13 cellular contexts compared by ENCODE assay signal in genomic region chr17:82018152-82019041, GRCh38. TPM values are rescaled to one million over a fixed set of nuclear protein-coding genes. Genes with fewer than 3 reads are reported as not detected.
DNase-seq lines count a peak whose midpoint lies in the region; ATAC-seq and TF ChIP-seq lines count a peak whose summit lies in the region.
"Had no signal": no experiment of that assay in that cellular context is flagged by ENCODE, and none has a peak within 500 bp of the region (broad histone marks: within the 10 kb centered on the region; RNA-seq: fewer than 3 reads in every experiment).

No MANE protein-coding gene starts in this region.

- H3K27me3 ChIP-seq in IMR-90 (ENCODE audit: control insufficient read depth, insufficient read depth, low read length), result no peaks in the 10 kb centered on the region
- H3K27me3 ChIP-seq in mesenchymal stem cell (ENCODE audit: control insufficient read depth in 1 of 2, insufficient read depth in 1 of 2, low read length in 2 of 2), result no peaks in the 10 kb centered on the region
- H3K27me3 ChIP-seq: ascending aorta, dorsolateral prefrontal cortex had no signal

- no peak for TF ChIP-seq CTCF in IMR-90 (conservative IDR thresholded peaks at IDR 0.05; ENCODE audit: low read depth, low read length)

- dilution Hi-C loops in IMR-90 (cut with HindIII; ENCODE audit: low sequenced_read_pairs, unreplicated experiment), result no loop called here

- no peak overlapping the region for H4K5ac ChIP-seq in IMR-90 (ENCODE audit: low read depth, low read length)

- no peak overlapping the region for H2BK20ac ChIP-seq in IMR-90 (ENCODE audit: low read depth, low read length)

- no peak overlapping the region for H3K4me3 ChIP-seq in IMR-90 (ENCODE audit: insufficient read depth, low read depth, low read length)
- no peak overlapping the region for H3K4me3 ChIP-seq in mesenchymal stem cell (ENCODE audit: insufficient read depth in 1 of 2, low read depth in 1 of 2, low read length in 2 of 2)
- H3K4me3 ChIP-seq: ascending aorta, dorsolateral prefrontal cortex had no signal

- peaks cover 6 to 32% of the 10 kb centered on the region in 2 experiments for H3K79me1 ChIP-seq in IMR-90 (ENCODE audit: low read depth in 1 of 2, low read length in 2 of 2)
- H3K79me1 ChIP-seq in mesenchymal stem cell (replicated peaks; ENCODE audit: low read length, poor library complexity, severe bottlenecking), result peaks cover 18% of the 10 kb centered on the region

- H3K27ac ChIP-seq in IMR-90 (ENCODE audit: insufficient read depth, low read length), result no peak overlapping the region
- H3K27ac ChIP-seq in mesenchymal stem cell (ENCODE audit: low read length, poor library complexity, severe bottlenecking), result no peak overlapping the region
- H3K27ac ChIP-seq: ascending aorta, dorsolateral prefrontal cortex had no signal

- H3K36me3 ChIP-seq in IMR-90 (ENCODE audit: control insufficient read depth, insufficient read depth, low read length), result peaks cover 6% of the 10 kb centered on the region; the same call in 1 of the 2 replicates
- H3K36me3 ChIP-seq in mesenchymal stem cell (ENCODE audit: control insufficient read depth in 1 of 2, insufficient read depth in 2 of 2, low read depth in 1 of 2, low read length in 2 of 2), result peaks cover 15 to 59% of the 10 kb centered on the region in 2 experiments

- POLR2A ChIA-PET in IMR-90 (lab: Charles Lee; ENCODE audit: unreplicated experiment), result no interaction called here

- DNase-seq in IMR-90, result no peak
- DNase-seq in NCI-H345 (lab: John Stamatoyannopoulos, UW), result peak; percentile 64
- no peak for DNase-seq in mesenchymal stem cell
- no peak for DNase-seq in ACHN
- no peak for DNase-seq in activated CD4-positive, alpha-beta T cell treated with anti-CD3 and anti-CD28 coated beads, Interleukin-2, amount 50 U/mL, for 1 hour
- DNase-seq: activated T-cell treated with anti-CD3 and anti-CD28 coated beads, Interleukin-2, amount 50 U/mL, for 1 hour; Caco-2; dorsolateral prefrontal cortex; midbrain; NCI-H1092 treated with DMSO at 0.1 percent for 48 hours; posterior cingulate gyrus had no signal

- H3K9me3 ChIP-seq in IMR-90 (ENCODE audit: control insufficient read depth, insufficient read depth, low read length) (no peaks in the 10 kb centered on the region), mesenchymal stem cell (ENCODE audit: control insufficient read depth, low read length) (no peaks in the 10 kb centered on the region)
- H3K9me3 ChIP-seq: ascending aorta, Caco-2 had no signal

- no peak overlapping the region for H2BK5ac ChIP-seq in IMR-90 (ENCODE audit: low read depth, low read length, poor library complexity, severe bottlenecking)
- H2BK5ac ChIP-seq in mesenchymal stem cell (ENCODE audit: low read depth, low read length, poor library complexity, severe bottlenecking), result no peak overlapping the region

- H2AFZ ChIP-seq in IMR-90 (replicated peaks; ENCODE audit: low read length, poor library complexity) (peak overlapping the region; percentile 21), mesenchymal stem cell (ENCODE audit: low read depth, low read length) (no peak overlapping the region)

- intact Hi-C loops in IMR-90 (cut with micrococcal nuclease), result no loop called here

- in situ Hi-C loops in IMR-90 (cut with MboI; ENCODE audit: low sequenced_read_pairs) (loop anchor here (5.0 kb wide), 1 partner anchor 51 kb away; no protein-coding TSS in a partner anchor), ACHN (cut with HindIII; ENCODE audit: low pct_ligation_motif_present, low pct_unique_long_range_greater_than_20kb, low sequenced_read_pairs) (no loop called here)

- H2BK15ac ChIP-seq in IMR-90 (ENCODE audit: low read depth, low read length) (no peak overlapping the region), mesenchymal stem cell (ENCODE audit: low read depth, poor library complexity, severe bottlenecking) (no peak overlapping the region)

- H3K9me1 ChIP-seq in IMR-90 (ENCODE audit: insufficient read depth, low read length), result no peaks in the 10 kb centered on the region

- no peak overlapping the region for H4K91ac ChIP-seq in IMR-90 (ENCODE audit: insufficient read depth, low read depth, low read length)
- H4K91ac ChIP-seq in mesenchymal stem cell (ENCODE audit: low read length), result peak overlapping the region; percentile 40

- H3K18ac ChIP-seq in IMR-90 (ENCODE audit: low read depth, low read length) (no peak overlapping the region), mesenchymal stem cell (ENCODE audit: low read depth in 1 of 2, low read length in 2 of 2) (no peak overlapping the region)

- H4K8ac ChIP-seq in IMR-90 (ENCODE audit: low read depth in 2 of 2, low read length in 2 of 2) (no peak overlapping the region), mesenchymal stem cell (ENCODE audit: low read length) (no peak overlapping the region)

- H3K23ac ChIP-seq in IMR-90 (ENCODE audit: low read depth, low read length) (no peak overlapping the region), mesenchymal stem cell (ENCODE audit: low read length in 2 of 2) (no peak overlapping the region)

- no peak overlapping the region for H2BK12ac ChIP-seq in mesenchymal stem cell (ENCODE audit: low read length in 2 of 2)

- no peak overlapping the region for H3K14ac ChIP-seq in IMR-90 (replicated peaks; ENCODE audit: low read depth, low read length)
- H3K14ac ChIP-seq in mesenchymal stem cell (ENCODE audit: low read length in 2 of 2), result no peak overlapping the region

- BruUV-seq in IMR-90 (replicated peaks; lab: Mats Ljungman, UMichigan), result no TSS peak

- H3K9ac ChIP-seq in IMR-90 (ENCODE audit: low read depth, low read length) (no peak overlapping the region), mesenchymal stem cell (ENCODE audit: low read length) (no peak overlapping the region)

- no peak overlapping the region for H3K4me2 ChIP-seq in IMR-90 (ENCODE audit: low read depth, low read length)
- no peak overlapping the region for H3K4me2 ChIP-seq in mesenchymal stem cell (ENCODE audit: low read length, poor library complexity, severe bottlenecking)

- TF ChIP-seq RAD21 in IMR-90 (IDR thresholded peaks at IDR 0.05; ENCODE audit: low read length), result no peak

- H2AK5ac ChIP-seq in IMR-90 (ENCODE audit: low read depth, low read length) (no peak overlapping the region; the same call in 1 of the 2 replicates), mesenchymal stem cell (ENCODE audit: low read length, severe bottlenecking) (no peak overlapping the region)

- ATAC-seq in IMR-90 (ENCODE audit: low read depth), result no peak
- ATAC-seq: activated CD4-positive, CD25-positive, alpha-beta regulatory T cell treated with anti-CD3 and anti-CD28 coated beads, Interleukin-2, amount 50 U/mL, for 24 hours had no signal

- peaks cover 8% of the 10 kb centered on the region for H3K4me1 ChIP-seq in IMR-90 (ENCODE audit: control insufficient read depth, insufficient read depth, low read length)
- peaks cover 27% of the 10 kb centered on the region for H3K4me1 ChIP-seq in mesenchymal stem cell (ENCODE audit: control insufficient read depth, insufficient read depth, low read depth, low read length)

- CTCF ChIA-PET in IMR-90 (lab: Yijun Ruan, JAX), result interaction anchor here (3.6 kb wide), 1 partner anchor 59 kb away, joined by 17 read pairs; no protein-coding TSS in a partner anchor

- H2BK120ac ChIP-seq in IMR-90 (ENCODE audit: low read depth, low read length) (no peak overlapping the region), mesenchymal stem cell (ENCODE audit: low read depth, low read length) (no peak overlapping the region)

- 72% methylated on average over 5 of the region's 20 CpGs; no CpG with 5 or more reads in 1 of the 2 experiments for WGBS in IMR-90 (ENCODE audit: extremely low coverage in 2 of 2, insufficient read length in 1 of 2), 2 experiments
- 89% methylated on average over 20 of the region's 20 CpGs for WGBS in mesenchymal stem cell

- no peak overlapping the region for H3K56ac ChIP-seq in IMR-90 (ENCODE audit: extremely low read depth, insufficient read depth, low read length)

- H2AK9ac ChIP-seq in IMR-90 (replicated peaks; ENCODE audit: low read depth, low read length, poor library complexity), result peak overlapping the region; percentile 15

- H3K4ac ChIP-seq in IMR-90 (ENCODE audit: low read depth, low read length) (no peak overlapping the region), mesenchymal stem cell (ENCODE audit: low read depth in 1 of 2, low read length in 2 of 2) (no peak overlapping the region)

- peaks cover 24% of the 10 kb centered on the region for H4K20me1 ChIP-seq in IMR-90 (ENCODE audit: insufficient read depth, low read length)

- no peak for TF ChIP-seq POLR2A in IMR-90 (IDR thresholded peaks at IDR 0.05; ENCODE audit: low read depth, low read length)

TF ChIP-seq in IMR-90, 13 proteins besides CTCF, POLR2A, EP300 and RAD21 (continues in another document):
- TF ChIP-seq MAZ (IDR thresholded peaks at IDR 0.05; ENCODE audit: borderline replicate concordance, low read depth, low read length), result no peak

RNA-seq across cellular contexts. Expression of gene CENPX, which starts 4.3 kb away (rescaled TPM):
- total RNA-seq in IMR-90 (2012; rRNA removed), result 44.8 and 45.3 TPM in 2 replicates
- polyA plus RNA-seq in IMR-90 (2012; rRNA removed), result 86.8 and 100 TPM in 2 replicates
- 102 and 133 TPM in 2 replicates for polyA plus RNA-seq in IMR-90 (2012; cell fraction: cytosol; rRNA removed)
- polyA plus RNA-seq in IMR-90 (2012; cell fraction: nucleus; rRNA removed; ENCODE audit: low replicate concordance), result 82.2 and 166 TPM in 2 replicates
- 26.5 TPM for polyA plus RNA-seq in mesenchymal stem cell (2013, experiment 1 of 2)
- polyA plus RNA-seq in mesenchymal stem cell (2013, experiment 2 of 2), result 26.0 TPM

RNA-seq across cellular contexts. Expression of gene LRRC45, which starts 4.7 kb away (rescaled TPM):
- total RNA-seq in IMR-90 (2012; rRNA removed), result 7.2 and 7.8 TPM in 2 replicates
- polyA plus RNA-seq in IMR-90 (2012; rRNA removed), result 10.2 and 10.9 TPM in 2 replicates
- 6.8 and 8.0 TPM in 2 replicates for polyA plus RNA-seq in IMR-90 (2012; cell fraction: cytosol; rRNA removed)
- 46.7 and 84.8 TPM in 2 replicates for polyA plus RNA-seq in IMR-90 (2012; cell fraction: nucleus; rRNA removed; ENCODE audit: low replicate concordance)
- polyA plus RNA-seq in mesenchymal stem cell (2013, experiment 1 of 2), result 4.8 TPM
- polyA plus RNA-seq in mesenchymal stem cell (2013, experiment 2 of 2), result 5.2 TPM

RNA-seq across cellular contexts. Expression of gene RAC3, which starts 13.1 kb away (rescaled TPM):
- 5.7 and 7.2 TPM in 2 replicates for total RNA-seq in IMR-90 (2012; rRNA removed)
- polyA plus RNA-seq in IMR-90 (2012; rRNA removed), result 23.4 and 32.0 TPM in 2 replicates
- polyA plus RNA-seq in IMR-90 (2012; cell fraction: cytosol; rRNA removed), result 34.9 and 48.2 TPM in 2 replicates
- polyA plus RNA-seq in IMR-90 (2012; cell fraction: nucleus; rRNA removed; ENCODE audit: low replicate concordance), result 20.2 and 75.8 TPM in 2 replicates
- polyA plus RNA-seq in mesenchymal stem cell (2013, experiment 1 of 2), result 33.3 TPM
- polyA plus RNA-seq in mesenchymal stem cell (2013, experiment 2 of 2), result 31.4 TPM
- total RNA-seq: ascending aorta had no signal

RNA-seq across cellular contexts. Expression of gene DCXR, which starts 19.1 kb away (rescaled TPM):
- total RNA-seq in IMR-90 (2012; rRNA removed), result 36.6 and 36.9 TPM in 2 replicates
- 129 and 139 TPM in 2 replicates for polyA plus RNA-seq in IMR-90 (2012; rRNA removed)
- 135 and 154 TPM in 2 replicates for polyA plus RNA-seq in IMR-90 (2012; cell fraction: cytosol; rRNA removed)
- polyA plus RNA-seq in IMR-90 (2012; cell fraction: nucleus; rRNA removed; ENCODE audit: low replicate concordance), result 94.9 and 309 TPM in 2 replicates
- polyA plus RNA-seq in mesenchymal stem cell (2013, experiment 1 of 2), result 39.7 TPM
- 43.5 TPM for polyA plus RNA-seq in mesenchymal stem cell (2013, experiment 2 of 2)

RNA-seq across cellular contexts. Expression of gene RFNG, which starts 33.2 kb away (rescaled TPM):
- total RNA-seq in IMR-90 (2012; rRNA removed), result 6.8 and 8.6 TPM in 2 replicates
- 47.3 and 51.1 TPM in 2 replicates for polyA plus RNA-seq in IMR-90 (2012; rRNA removed)
- 27.2 and 51.3 TPM in 2 replicates for polyA plus RNA-seq in IMR-90 (2012; cell fraction: cytosol; rRNA removed)
- polyA plus RNA-seq in IMR-90 (2012; cell fraction: nucleus; rRNA removed; ENCODE audit: low replicate concordance), result 271 and 643 TPM in 2 replicates
- polyA plus RNA-seq in mesenchymal stem cell (2013, experiment 1 of 2), result 31.3 TPM
- polyA plus RNA-seq in mesenchymal stem cell (2013, experiment 2 of 2), result 31.7 TPM
